Comparison of ENCODE assay signal across 8 cellular contexts in genomic region chrX:135421537-135421931, GRCh38. TPM values are rescaled to one million over a fixed set of nuclear protein-coding genes. Genes with fewer than 3 reads are reported as not detected.
A peak's percentile ranks its signal among the peaks of the same experiment; 100 is the strongest.
DNase-seq lines count a peak whose midpoint lies in the region; ATAC-seq and TF ChIP-seq lines count a peak whose summit lies in the region.

No MANE protein-coding gene starts in this region.

- peak overlapping the region in 1 of 5 donors; percentile 41 for H3K9ac ChIP-seq in subcutaneous abdominal adipose tissue (ENCODE audit: low read length in 5 of 5)

- in situ Hi-C loops in KBM-7 (cut with MboI; ENCODE audit: low pct_unique_long_range_greater_than_20kb, low sequenced_read_pairs), result no loop called here

- no peaks in the 10 kb centered on the region for H3K4me1 ChIP-seq in RWPE2 (ENCODE audit: insufficient read depth, poor library complexity, severe bottlenecking)
- peaks cover 0 to 8% (median 0%) of the 10 kb centered on the region in 5 donors for H3K4me1 ChIP-seq in subcutaneous abdominal adipose tissue (ENCODE audit: control insufficient read depth in 5 of 5, insufficient read depth in 5 of 5, low read length in 5 of 5)

- H3K36me3 ChIP-seq in RWPE2 (ENCODE audit: low read depth) (no peaks in the 10 kb centered on the region), subcutaneous abdominal adipose tissue (ENCODE audit: control insufficient read depth in 5 of 5, insufficient read depth in 5 of 5, low read length in 5 of 5) (no peaks in the 10 kb centered on the region)

- peak; percentile 21 for DNase-seq in DMS114 treated with DMSO at 0.1 percent for 48 hours (lab: John Stamatoyannopoulos, UW; ENCODE audit: unreplicated experiment)
- DNase-seq in KBM-7, result peak; percentile 89
- peak; percentile 66 for DNase-seq in RWPE2 (ENCODE audit: low spot score)
- peak; percentile 76 for DNase-seq in activated gamma-delta T cell (lab: John Stamatoyannopoulos, UW)
- DNase-seq in foreskin melanocyte, result peak; percentile 24
- DNase-seq in occipital lobe (lab: John Stamatoyannopoulos, UW), result peak; percentile 89

- ATAC-seq in GM21737 (IDR thresholded peaks at IDR 0.05; ENCODE audit: unreplicated experiment) (peak; percentile 96), RWPE2 (ENCODE audit: low read depth) (peak; percentile 73)

- TF ChIP-seq CTCF in RWPE2 (IDR thresholded peaks at IDR 0.05; ENCODE audit: poor library complexity, severe bottlenecking), result no peak

- no peaks in the 10 kb centered on the region for H3K27me3 ChIP-seq in RWPE2 (ENCODE audit: insufficient read depth, poor library complexity, severe bottlenecking)
- peaks cover under 1 to 16% (median 5%) of the 10 kb centered on the region in 5 donors for H3K27me3 ChIP-seq in subcutaneous abdominal adipose tissue (ENCODE audit: control insufficient read depth in 5 of 5, insufficient read depth in 4 of 5, low read length in 5 of 5)

- H3K27ac ChIP-seq in RWPE2 (ENCODE audit: poor library complexity, severe bottlenecking) (no peak overlapping the region), subcutaneous abdominal adipose tissue (ENCODE audit: low read depth, low read length) (no peak overlapping the region)

- H3K9me3 ChIP-seq in RWPE2 (ENCODE audit: severe bottlenecking) (no peaks in the 10 kb centered on the region), subcutaneous abdominal adipose tissue (ENCODE audit: control insufficient read depth in 5 of 5, low read length in 5 of 5) (peaks cover 0 to 3% (median 0%) of the 10 kb centered on the region in 5 donors)

- H3K4me3 ChIP-seq in RWPE2 (ENCODE audit: severe bottlenecking) (peak overlapping the region; percentile 45), subcutaneous abdominal adipose tissue (ENCODE audit: low read depth in 1 of 5, low read length in 5 of 5) (peak overlapping the region; percentile 6 to 68 (median 60))

RNA-seq across cellular contexts. Expression of gene SMIM10L2A, which starts 0.2 kb away (rescaled TPM):
- 10.0 TPM for total RNA-seq in occipital lobe

Comparison
In these comparisons a context has a peak if more than half of its experiments do, and no peak if none do; other contexts are left out.
1. DNase-seq: peak in every context shown above with its lines; median percentile 89 in KBM-7; 89 in occipital lobe; 76 in activated gamma-delta T cell; 66 in RWPE2; 24 in foreskin melanocyte; 21 in DMS114 treated with DMSO at 0.1 percent for 48 hours.